ENCODE assay signal across 34 cellular contexts in genomic region chr13:34104853-34105252, GRCh38.
"Had no signal": no experiment of that assay in that cellular context is flagged by ENCODE, and none has a peak within 500 bp of the region (broad histone marks: within the 10 kb centered on the region; RNA-seq: fewer than 3 reads in every experiment).

No MANE protein-coding gene starts in this region.

- H3K9ac ChIP-seq: KMS-11 had no signal

- H3K27me3 ChIP-seq: MG63 had no signal

- H3K27ac ChIP-seq: KMS-11 had no signal

- DNase-seq: Karpas-422, Kasumi-1, KG1, MG63, MM.1S, MV-4-11, NCI-H1048, NCI-H1092, NCI-H1092 treated with DMSO at 0.1 percent for 48 hours, NCI-H1105, NCI-H1105 treated with DMSO at 0.1 percent for 48 hours, NCI-H1417, NCI-H1417 treated with DMSO at 0.1 percent for 48 hours, NCI-H1436, NCI-H1436 treated with DMSO at 0.1 percent for 48 hours, NCI-H146, NCI-H1694, NCI-H1694 treated with DMSO at 0.1 percent for 48 hours, NCI-H187, NCI-H187 treated with DMSO at 0.1 percent for 48 hours, NCI-H1930, NCI-H2029, NCI-H2029 treated with DMSO at 0.1 percent for 48 hours, NCI-H2081, NCI-H2081 treated with DMSO at 0.1 percent for 48 hours, NCI-H2107, NCI-H2171, NCI-H2171 treated with DMSO at 0.1 percent for 48 hours, NCI-H2227 treated with DMSO at 0.1 percent for 48 hours, NCI-H226, NCI-H345, NCI-H446, NCI-H446 treated with DMSO at 0.1 percent for 48 hours had no signal

- H3K4me3 ChIP-seq: MG63 had no signal

- H3K36me3 ChIP-seq: MG63 had no signal

- H3K4me2 ChIP-seq: KMS-11 had no signal
